25 cellular contexts compared by ENCODE assay signal in the genomic region with DNA sequence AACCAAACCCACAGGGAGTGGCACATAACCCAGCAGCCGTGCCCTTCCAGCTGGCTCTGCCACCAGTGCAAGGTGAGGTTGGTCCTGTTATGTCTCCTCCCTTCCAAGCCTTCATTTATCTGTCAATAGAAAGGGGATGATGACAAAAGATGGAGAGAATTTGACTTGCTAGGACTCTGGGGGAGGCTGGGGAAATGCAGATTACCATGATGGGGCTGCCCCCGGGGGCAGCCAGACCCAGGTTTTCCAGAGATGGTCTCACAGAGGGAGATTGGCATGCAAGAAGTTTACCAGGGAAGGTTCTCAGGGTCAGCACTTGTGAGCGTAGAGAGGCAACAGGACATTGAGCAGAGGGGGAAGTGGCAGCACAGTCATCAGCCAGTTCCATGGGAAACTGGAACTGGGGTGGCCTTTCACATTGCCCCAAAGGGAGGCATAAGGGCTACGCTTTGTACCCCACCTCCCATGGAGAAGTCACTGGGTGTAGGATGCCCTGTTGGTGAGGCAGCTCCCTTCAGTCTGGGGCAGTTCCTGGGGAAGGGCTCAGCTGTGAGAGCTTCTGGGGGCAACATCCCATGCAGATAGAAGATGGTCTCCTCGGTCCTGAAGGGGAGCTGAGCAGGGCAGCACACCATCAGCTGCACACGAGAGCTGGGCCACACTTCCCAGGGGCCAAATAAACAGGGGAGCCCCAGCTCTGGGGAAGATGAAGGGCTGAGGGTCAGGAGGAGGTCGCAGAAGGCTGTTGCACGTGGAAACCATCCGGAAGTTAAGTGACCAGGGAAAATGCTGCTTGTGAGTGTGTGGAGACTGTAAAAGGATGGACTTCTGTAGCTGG.
DNase-seq lines count a peak whose midpoint lies in the region; ATAC-seq, FAIRE-seq and TF ChIP-seq lines count a peak whose summit lies in the region.
"Had no signal": no experiment of that assay in that cellular context is flagged by ENCODE, and none has a peak within 500 bp of the region (broad histone marks: within the 10 kb centered on the region; RNA-seq: fewer than 3 reads in every experiment).

No MANE protein-coding gene starts in this region.

- no peak for TF ChIP-seq RAD21 in HepG2 (CRISPR knock-in tag; IDR thresholded peaks at IDR 0.05)

- H3K4me1 ChIP-seq in CD8-positive, alpha-beta memory T cell (ENCODE audit: insufficient read depth, low read length) = peaks cover 77% of the 10 kb centered on the region
- H3K4me1 ChIP-seq in HepG2 (ENCODE audit: insufficient read depth, low read length) = peaks cover 13% of the 10 kb centered on the region
- H3K4me1 ChIP-seq: BE2C, psoas muscle had no signal

- no peaks in the 10 kb centered on the region for H3K79me2 ChIP-seq in HepG2 (ENCODE audit: insufficient read depth, low read length)
- H3K79me2 ChIP-seq: hepatocyte had no signal

- WGBS in HepG2 (ENCODE audit: low lambda C conversion rate) = 12% methylated on average over 9 of the region's 9 CpGs

- no peak overlapping the region for H3K27ac ChIP-seq in CD8-positive, alpha-beta memory T cell (ENCODE audit: low read depth, low read length)
- H3K27ac ChIP-seq in HepG2 (ENCODE audit: extremely low read length, insufficient read depth, low read length) = no peak overlapping the region
- H3K27ac ChIP-seq: hepatocyte, neutrophil, psoas muscle, thoracic aorta had no signal

- TF ChIP-seq EP300 in HepG2 (IDR thresholded peaks at IDR 0.05; ENCODE audit: low read depth in 2 of 2, low read length in 2 of 2) (no peak), HepG2 (CRISPR knock-in tag; IDR thresholded peaks at IDR 0.05; ENCODE audit: borderline replicate concordance) (no peak)

- H3K4me1 Mint-ChIP-seq in activated CD4-positive, alpha-beta T cell treated with anti-CD3 and anti-CD28 coated beads, Interleukin-2, amount 10 ng/mL, durations not matched to agents 24 days and 14 days = peaks cover 77% of the 10 kb centered on the region
- H3K4me1 Mint-ChIP-seq in CD8-positive, alpha-beta memory T cell = peaks cover 75 to 93% (median 84%) of the 10 kb centered on the region in 3 donors
- peaks cover 96% of the 10 kb centered on the region for H3K4me1 Mint-ChIP-seq in activated naive CD8-positive, alpha-beta T cell (ENCODE audit: low read depth)
- H3K4me1 Mint-ChIP-seq in nephron progenitor cell = peaks cover 22% of the 10 kb centered on the region
- H3K4me1 Mint-ChIP-seq: brain had no signal

- CTCF ChIA-PET in CD8-positive, alpha-beta memory T cell (lab: Charles Lee) = interaction anchor here (2.0 kb wide), 1 partner anchor 18 kb away, joined by 7 read pairs; no protein-coding TSS in a partner anchor
- CTCF ChIA-PET in HepG2 (lab: Yijun Ruan, JAX; ENCODE audit: low intra/inter-chr PET ratio, low total read pairs) = no interaction called here

- H3K27me3 Mint-ChIP-seq in activated CD4-positive, alpha-beta T cell treated with anti-CD3 and anti-CD28 coated beads, Interleukin-2, amount 10 ng/mL, durations not matched to agents 24 days and 14 days = no peaks in the 10 kb centered on the region
- H3K27me3 Mint-ChIP-seq in CD8-positive, alpha-beta memory T cell = peaks cover 0 to 3% of the 10 kb centered on the region in 2 donors
- H3K27me3 Mint-ChIP-seq in activated naive CD8-positive, alpha-beta T cell = no peaks in the 10 kb centered on the region
- peaks cover 3% of the 10 kb centered on the region for H3K27me3 Mint-ChIP-seq in nephron progenitor cell (ENCODE audit: low read depth, poor library complexity)
- H3K27me3 Mint-ChIP-seq: brain had no signal

- no peak for ATAC-seq in GM19455 (IDR thresholded peaks at IDR 0.05; ENCODE audit: unreplicated experiment)
- no peak for ATAC-seq in HepG2
- ATAC-seq: activated CD4-positive, CD25-positive, alpha-beta regulatory T cell treated with anti-CD3 and anti-CD28 coated beads, Interleukin-2, amount 50 U/mL, for 24 hours; esophagus mucosa; left ventricle myocardium superior; psoas muscle had no signal

- no peaks in the 10 kb centered on the region for H4K20me1 ChIP-seq in HepG2 (ENCODE audit: insufficient read depth, low read length)

- H2AFZ ChIP-seq in HepG2 (ENCODE audit: low read length) = no peak overlapping the region
- H2AFZ ChIP-seq: hepatocyte had no signal

- H3K36me3 Mint-ChIP-seq in activated CD4-positive, alpha-beta T cell treated with anti-CD3 and anti-CD28 coated beads, Interleukin-2, amount 10 ng/mL, durations not matched to agents 24 days and 14 days (ENCODE audit: low read depth) = peaks cover 1% of the 10 kb centered on the region
- peaks cover 0 to 2% (median 0%) of the 10 kb centered on the region in 3 donors for H3K36me3 Mint-ChIP-seq in CD8-positive, alpha-beta memory T cell
- H3K36me3 Mint-ChIP-seq in activated naive CD8-positive, alpha-beta T cell = no peaks in the 10 kb centered on the region
- H3K36me3 Mint-ChIP-seq in nephron progenitor cell (ENCODE audit: low read depth) = no peaks in the 10 kb centered on the region
- H3K36me3 Mint-ChIP-seq: brain had no signal

- H3K36me3 ChIP-seq in CD8-positive, alpha-beta memory T cell (ENCODE audit: insufficient read depth, low read length) = no peaks in the 10 kb centered on the region
- no peaks in the 10 kb centered on the region for H3K36me3 ChIP-seq in HepG2 (replicated peaks in 1 of 2; ENCODE audit: control insufficient read depth in 1 of 2, insufficient read depth in 2 of 2, low read length in 2 of 2)
- H3K36me3 ChIP-seq: BE2C, neutrophil, thoracic aorta had no signal

- peak overlapping the region; percentile 78 for H3K4me3 Mint-ChIP-seq in activated CD4-positive, alpha-beta T cell treated with anti-CD3 and anti-CD28 coated beads, Interleukin-2, amount 10 ng/mL, durations not matched to agents 24 days and 14 days
- peak overlapping the region; percentile 63 to 85 (median 71) for H3K4me3 Mint-ChIP-seq in CD8-positive, alpha-beta memory T cell
- H3K4me3 Mint-ChIP-seq in activated naive CD8-positive, alpha-beta T cell = peak overlapping the region; percentile 80
- no peak overlapping the region for H3K4me3 Mint-ChIP-seq in nephron progenitor cell
- H3K4me3 Mint-ChIP-seq: brain had no signal

- H3K27me3 ChIP-seq in CD8-positive, alpha-beta memory T cell (ENCODE audit: insufficient read depth, low read length, poor library complexity, severe bottlenecking) = no peaks in the 10 kb centered on the region
- peaks cover 0 to 15% of the 10 kb centered on the region in 2 experiments; a peak in 3 of 5 replicates for H3K27me3 ChIP-seq in HepG2 (ENCODE audit: control insufficient read depth in 1 of 2, insufficient read depth in 2 of 2, low read length in 2 of 2)
- H3K27me3 ChIP-seq: BE2C, hepatocyte had no signal

- POLR2A ChIA-PET in CD8-positive, alpha-beta memory T cell (lab: Charles Lee) = interaction anchor here (0.5 to 0.9 kb wide), 2 partner anchors 26 to 121 kb away, joined by 3 to 4 read pairs; no protein-coding TSS in a partner anchor
- POLR2A ChIA-PET in HepG2 (lab: Yijun Ruan, JAX) = no interaction called here

- no peak overlapping the region for H3K9ac ChIP-seq in HepG2 (ENCODE audit: insufficient read depth, low read depth, low read length)

- H3K4me3 ChIP-seq in CD8-positive, alpha-beta memory T cell (ENCODE audit: low read length) = peak overlapping the region; percentile 46
- no peak overlapping the region for H3K4me3 ChIP-seq in HepG2 (replicated peaks in 1 of 3; ENCODE audit: insufficient read depth in 1 of 3, low read depth in 2 of 3, low read length in 3 of 3)
- H3K4me3 ChIP-seq: hepatocyte, psoas muscle, thoracic aorta had no signal

- no peak overlapping the region for H3K4me2 ChIP-seq in HepG2 (ENCODE audit: low read depth, low read length)
- H3K4me2 ChIP-seq: hepatocyte had no signal

- H3K9me3 Mint-ChIP-seq in activated CD4-positive, alpha-beta T cell treated with anti-CD3 and anti-CD28 coated beads, Interleukin-2, amount 10 ng/mL, durations not matched to agents 24 days and 14 days = peaks cover 4% of the 10 kb centered on the region
- H3K9me3 Mint-ChIP-seq in CD8-positive, alpha-beta memory T cell = no peaks in the 10 kb centered on the region
- no peaks in the 10 kb centered on the region for H3K9me3 Mint-ChIP-seq in activated naive CD8-positive, alpha-beta T cell (ENCODE audit: low read depth)
- no peaks in the 10 kb centered on the region for H3K9me3 Mint-ChIP-seq in nephron progenitor cell
- H3K9me3 Mint-ChIP-seq: brain had no signal

- intact Hi-C loops in activated CD4-positive, alpha-beta T cell treated with anti-CD3 and anti-CD28 coated beads, Interleukin-2, amount 10 ng/mL, durations not matched to agents 24 days and 14 days (cut with micrococcal nuclease) = loop anchor here (5.0 to 10.0 kb wide), 4 partner anchors 286 to 1232 kb away; a partner anchor contains a TSS
- intact Hi-C loops in HepG2 (cut with micrococcal nuclease; ENCODE audit: unreplicated experiment) = no loop called here

- no peaks in the 10 kb centered on the region for H3K9me3 ChIP-seq in CD8-positive, alpha-beta memory T cell (ENCODE audit: low read length)
- H3K9me3 ChIP-seq in HepG2 (ENCODE audit: low read length) = no peaks in the 10 kb centered on the region
- H3K9me3 ChIP-seq: BE2C, neutrophil, psoas muscle, thoracic aorta had no signal

- BruUV-seq in HepG2 (replicated peaks; lab: Mats Ljungman, UMichigan) = no TSS peak

- in situ Hi-C loops in HepG2 (cut with HindIII; ENCODE audit: extremely low pct_ligation_motif_present, low pct_unique_long_range_greater_than_20kb) = no loop called here

- TF ChIP-seq POLR2A in HepG2 (IDR thresholded peaks at IDR 0.05; ENCODE audit: insufficient read depth in 1 of 2, low read depth in 2 of 2, low read length in 2 of 2) = no peak

- FAIRE-seq in HepG2 (lab: Jason Lieb, UNC) = no peak
- FAIRE-seq: frontal cortex had no signal

- TF ChIP-seq CTCF in nephron progenitor cell (IDR thresholded peaks at IDR 0.05) (no peak), HepG2 (CRISPR knock-in tag; IDR thresholded peaks at IDR 0.05) (no peak)

- peak overlapping the region; percentile 90 for H3K27ac Mint-ChIP-seq in activated CD4-positive, alpha-beta T cell treated with anti-CD3 and anti-CD28 coated beads, Interleukin-2, amount 10 ng/mL, durations not matched to agents 24 days and 14 days
- H3K27ac Mint-ChIP-seq in CD8-positive, alpha-beta memory T cell = peak overlapping the region; percentile 58 to 96 (median 83)
- H3K27ac Mint-ChIP-seq in activated naive CD8-positive, alpha-beta T cell = peak overlapping the region; percentile 89
- H3K27ac Mint-ChIP-seq in nephron progenitor cell = peak overlapping the region; percentile 73
- H3K27ac Mint-ChIP-seq: brain had no signal

- DNase-seq in activated CD4-positive, alpha-beta T cell treated with anti-CD3 and anti-CD28 coated beads, Interleukin-2, amount 10 ng/mL, durations not matched to agents 24 days and 14 days = no peak
- DNase-seq in activated CD4-positive, alpha-beta T cell treated with anti-CD3 and anti-CD28 coated beads, Interleukin-2, amount 50 U/mL, for 4 hours = no peak
- DNase-seq in CD8-positive, alpha-beta memory T cell = no peak
- no peak for DNase-seq in nephron progenitor cell
- no peak for DNase-seq in NCI-H1417 (lab: John Stamatoyannopoulos, UW)
- no peak for DNase-seq in HepG2 (ENCODE audit: low spot score)
- DNase-seq: activated CD8-positive, alpha-beta memory T cell treated with anti-CD3 and anti-CD28 coated beads, Interleukin-2, amount 50 U/mL, for 48 hours; BE2C; Calu3; effector CD8-positive, alpha-beta T cell; KG1; left ventricle myocardium superior; NCI-H187 treated with DMSO at 0.1 percent for 48 hours; NCI-H2227 treated with DMSO at 0.1 percent for 48 hours; NCI-H774; psoas muscle had no signal
